ENCODE assay signal across 10 cellular contexts in genomic region chr10:73577788-73578187, GRCh38. TPM values are rescaled to one million over a fixed set of nuclear protein-coding genes. Genes with fewer than 3 reads are reported as not detected.
A peak's percentile ranks its signal among the peaks of the same experiment; 100 is the strongest.
DNase-seq lines count a peak whose midpoint lies in the region; ATAC-seq, FAIRE-seq and TF ChIP-seq lines count a peak whose summit lies in the region.
"Had no signal": no experiment of that assay in that cellular context is flagged by ENCODE, and none has a peak within 500 bp of the region (broad histone marks: within the 10 kb centered on the region; RNA-seq: fewer than 3 reads in every experiment).

No MANE protein-coding gene starts in this region.

- peak overlapping the region; percentile 69 for H3K27ac ChIP-seq in layer of hippocampus (ENCODE audit: low read depth, low read length)
- no peak overlapping the region for H3K27ac ChIP-seq in small intestine (ENCODE audit: low read depth in 1 of 2, low read length in 1 of 2)

- no peak for TF ChIP-seq CTCF in choroid plexus epithelial cell (conservative IDR thresholded peaks at IDR 0.05; ENCODE audit: low read depth, low read length)

- H3K4me1 ChIP-seq in small intestine (ENCODE audit: control insufficient read depth in 2 of 2, insufficient read depth in 1 of 2, low read depth in 1 of 2, low read length in 1 of 2), result peaks cover 0 to 4% of the 10 kb centered on the region in 2 donors

- no peaks in the 10 kb centered on the region for H3K27me3 ChIP-seq in layer of hippocampus (ENCODE audit: control insufficient read depth, insufficient read depth, low read length)
- no peaks in the 10 kb centered on the region for H3K27me3 ChIP-seq in small intestine (ENCODE audit: control insufficient read depth in 2 of 2, insufficient read depth in 2 of 2, low read length in 2 of 2)

- no peaks in the 10 kb centered on the region for H3K9me3 ChIP-seq in small intestine (ENCODE audit: control insufficient read depth, low read depth)

- H3K36me3 ChIP-seq in small intestine (ENCODE audit: control insufficient read depth in 2 of 2, insufficient read depth in 2 of 2, low read length in 2 of 2), result no peaks in the 10 kb centered on the region

- no peak overlapping the region for H3K4me3 Mint-ChIP-seq in natural killer cell treated with Interleukin-12 subunit alpha and Interleukin-12 subunit beta and Interleukin-15 and Interleukin-18, amount 100 ng/mL, for 72 hours
- H3K4me3 Mint-ChIP-seq: central memory CD8-positive, alpha-beta T cell had no signal

- H3K9me3 Mint-ChIP-seq in natural killer cell treated with Interleukin-12 subunit alpha and Interleukin-12 subunit beta and Interleukin-15 and Interleukin-18, amount 100 ng/mL, for 72 hours, result no peaks in the 10 kb centered on the region
- H3K9me3 Mint-ChIP-seq: central memory CD8-positive, alpha-beta T cell had no signal

- H3K27me3 Mint-ChIP-seq in natural killer cell treated with Interleukin-12 subunit alpha and Interleukin-12 subunit beta and Interleukin-15 and Interleukin-18, amount 100 ng/mL, for 72 hours, result no peaks in the 10 kb centered on the region
- H3K27me3 Mint-ChIP-seq: central memory CD8-positive, alpha-beta T cell had no signal

- H3K27ac Mint-ChIP-seq in natural killer cell treated with Interleukin-12 subunit alpha and Interleukin-12 subunit beta and Interleukin-15 and Interleukin-18, amount 100 ng/mL, for 72 hours, result no peak overlapping the region

- H3K4me1 Mint-ChIP-seq in natural killer cell treated with Interleukin-12 subunit alpha and Interleukin-12 subunit beta and Interleukin-15 and Interleukin-18, amount 100 ng/mL, for 72 hours (ENCODE audit: low read depth in 2 of 2), result peaks cover 0 to under 1% of the 10 kb centered on the region in 2 donors
- H3K4me1 Mint-ChIP-seq: central memory CD8-positive, alpha-beta T cell had no signal

- no peaks in the 10 kb centered on the region for H3K36me3 Mint-ChIP-seq in natural killer cell treated with Interleukin-12 subunit alpha and Interleukin-12 subunit beta and Interleukin-15 and Interleukin-18, amount 100 ng/mL, for 72 hours

- ATAC-seq in HG03280 (IDR thresholded peaks at IDR 0.05; ENCODE audit: unreplicated experiment), result no peak
- ATAC-seq in HG02623 (IDR thresholded peaks at IDR 0.05; ENCODE audit: unreplicated experiment), result no peak
- ATAC-seq in natural killer cell treated with Interleukin-12 subunit alpha and Interleukin-12 subunit beta and Interleukin-15 and Interleukin-18, amount 100 ng/mL, for 72 hours, result no peak

- FAIRE-seq in small intestine (lab: Jason Lieb, UNC), result no peak

- 18 to 57% (median 28%) methylated on average over 1 of the region's 1 CpG for WGBS in small intestine, 3 donors

- DNase-seq in HuH-7 (ENCODE audit: low spot score) (peak; percentile 3), choroid plexus epithelial cell (ENCODE audit: low read depth) (peak; percentile 53), small intestine (peak; percentile 50), NCI-H524 (lab: John Stamatoyannopoulos, UW) (no peak)
- no peak for DNase-seq in natural killer cell treated with Interleukin-12 subunit alpha and Interleukin-12 subunit beta and Interleukin-15 and Interleukin-18, amount 100 ng/mL, for 72 hours (ENCODE audit: low spot score)
- DNase-seq: NCI-H2227 treated with DMSO at 0.1 percent for 48 hours had no signal

- no peak overlapping the region for H3K4me3 ChIP-seq in choroid plexus epithelial cell (ENCODE audit: low read depth, low read length)
- H3K4me3 ChIP-seq in small intestine (ENCODE audit: low read depth in 1 of 2, low read length in 2 of 2), result no peak overlapping the region

RNA-seq across cellular contexts. Expression of gene USP54, which starts 13.4 kb away (rescaled TPM):
- 1 to 10 TPM; 2.4 to 9.4 (median 9.3) TPM for polyA plus RNA-seq in small intestine
- total RNA-seq in natural killer cell treated with Interleukin-12 subunit alpha and Interleukin-12 subunit beta and Interleukin-15 and Interleukin-18, amount 100 ng/mL, for 72 hours, result 10 to 100 TPM in 1 of 2 donors, 1 to 10 TPM in 1; 9.3 to 18.1 TPM

Comparison
In these comparisons a context has a peak if more than half of its experiments do, and no peak if none do; other contexts are left out.
1. DNase-seq: peak in HuH-7 (single experiment), choroid plexus epithelial cell (single experiment) and small intestine (single experiment); none in NCI-H524 (0 of 2) and natural killer cell treated with Interleukin-12 subunit alpha and Interleukin-12 subunit beta and Interleukin-15 and Interleukin-18, amount 100 ng/mL, for 72 hours (single experiment).